In genomic region chr12:110253176-110253575, GRCh38 we compare ENCODE assay signal across 12 cellular contexts. TPM values are rescaled to one million over a fixed set of nuclear protein-coding genes. Genes with fewer than 3 reads are reported as not detected.
DNase-seq lines count a peak whose midpoint lies in the region; ATAC-seq and TF ChIP-seq lines count a peak whose summit lies in the region.
"Had no signal": no experiment of that assay in that cellular context is flagged by ENCODE, and none has a peak within 500 bp of the region (broad histone marks: within the 10 kb centered on the region; RNA-seq: fewer than 3 reads in every experiment).

No MANE protein-coding gene starts in this region.

- peak overlapping the region in 2 of 4 donors; percentile 58 to 60 for H3K27ac ChIP-seq in tibial nerve
- no peak overlapping the region for H3K27ac ChIP-seq in colonic mucosa

- H3K4me1 Mint-ChIP-seq in stimulated activated effector memory CD8-positive, alpha-beta T cell treated with anti-CD3 and anti-CD28 coated beads, Interleukin-12 subunit alpha, Interleukin-12 subunit beta, amount 100 ng/mL, for 72 hours = no peaks in the 10 kb centered on the region
- no peaks in the 10 kb centered on the region for H3K4me1 Mint-ChIP-seq in glutamatergic neuron (ENCODE audit: low read depth, unreplicated experiment)

- peaks cover 1% of the 10 kb centered on the region for H3K27me3 Mint-ChIP-seq in glutamatergic neuron (ENCODE audit: unreplicated experiment)

- no peaks in the 10 kb centered on the region for H3K27me3 ChIP-seq in mucosa of stomach (ENCODE audit: control insufficient read depth, insufficient read depth, low read length)
- no peaks in the 10 kb centered on the region for H3K27me3 ChIP-seq in tibial nerve
- H3K27me3 ChIP-seq in colonic mucosa = no peaks in the 10 kb centered on the region

- intact Hi-C loops in colonic mucosa (cut with DNase I) = no loop called here

- no peaks in the 10 kb centered on the region for H3K36me3 Mint-ChIP-seq in stimulated activated effector memory CD8-positive, alpha-beta T cell treated with anti-CD3 and anti-CD28 coated beads, Interleukin-12 subunit alpha, Interleukin-12 subunit beta, amount 100 ng/mL, for 72 hours
- no peaks in the 10 kb centered on the region for H3K36me3 Mint-ChIP-seq in glutamatergic neuron (ENCODE audit: unreplicated experiment)
- H3K36me3 Mint-ChIP-seq: activated naive CD4-positive, alpha-beta T cell treated with anti-CD3 and anti-CD28 coated beads, Interleukin-2, amount 50 U/mL, for 72 hours had no signal

- DNase-seq in fibroblast of the aortic adventitia (ENCODE audit: low read depth) = peak; percentile 40
- DNase-seq in tibial nerve (ENCODE audit: low spot score in 2 of 2) = peak; percentile 17 to 27
- DNase-seq in activated gamma-delta T cell (lab: John Stamatoyannopoulos, UW) = no peak
- DNase-seq in colonic mucosa = no peak
- DNase-seq in stimulated activated effector memory CD8-positive, alpha-beta T cell treated with anti-CD3 and anti-CD28 coated beads, Interleukin-12 subunit alpha, Interleukin-12 subunit beta, amount 100 ng/mL, for 72 hours (ENCODE audit: low spot score in 2 of 2) = no peak
- no peak for DNase-seq in glutamatergic neuron
- DNase-seq: activated CD4-positive, alpha-beta T cell treated with anti-CD3 and anti-CD28 coated beads, Interleukin-2, amount 50 U/mL, for 48 hours; kidney glomerular epithelial cell; NCI-H2171 treated with DMSO at 0.1 percent for 48 hours had no signal

- H3K36me3 ChIP-seq in mucosa of stomach (ENCODE audit: control insufficient read depth, insufficient read depth, low read length) (no peaks in the 10 kb centered on the region), tibial nerve (no peaks in the 10 kb centered on the region), colonic mucosa (no peaks in the 10 kb centered on the region)

- no peak overlapping the region for H3K4me3 Mint-ChIP-seq in stimulated activated effector memory CD8-positive, alpha-beta T cell treated with anti-CD3 and anti-CD28 coated beads, Interleukin-12 subunit alpha, Interleukin-12 subunit beta, amount 100 ng/mL, for 72 hours
- no peak overlapping the region for H3K4me3 Mint-ChIP-seq in glutamatergic neuron (ENCODE audit: unreplicated experiment)

- peaks cover 35% of the 10 kb centered on the region for H3K4me1 ChIP-seq in mucosa of stomach (ENCODE audit: control insufficient read depth, insufficient read depth, low read length)
- peaks cover 0 to 20% (median 3%) of the 10 kb centered on the region in 4 donors for H3K4me1 ChIP-seq in tibial nerve
- H3K4me1 ChIP-seq in colonic mucosa = peaks cover 15% of the 10 kb centered on the region

- H3K27ac Mint-ChIP-seq in stimulated activated effector memory CD8-positive, alpha-beta T cell treated with anti-CD3 and anti-CD28 coated beads, Interleukin-12 subunit alpha, Interleukin-12 subunit beta, amount 100 ng/mL, for 72 hours = no peak overlapping the region
- no peak overlapping the region for H3K27ac Mint-ChIP-seq in glutamatergic neuron (ENCODE audit: unreplicated experiment)
- H3K27ac Mint-ChIP-seq: activated naive CD4-positive, alpha-beta T cell treated with anti-CD3 and anti-CD28 coated beads, Interleukin-2, amount 50 U/mL, for 72 hours had no signal

- H3K9ac ChIP-seq in mucosa of stomach (ENCODE audit: low read length) (peak overlapping the region; percentile 47), colonic mucosa (ENCODE audit: low read depth in 2 of 2, low read length in 2 of 2) (no peak overlapping the region)

- peak; percentile 36; the same call in 2 of the 3 replicates for ATAC-seq in SK-N-SH treated with all-trans-retinoic acid at 6 μM for 48 hours
- no peak for ATAC-seq in stimulated activated effector memory CD8-positive, alpha-beta T cell treated with anti-CD3 and anti-CD28 coated beads, Interleukin-12 subunit alpha, Interleukin-12 subunit beta, amount 100 ng/mL, for 72 hours
- ATAC-seq: activated naive CD4-positive, alpha-beta T cell treated with anti-CD3 and anti-CD28 coated beads, Interleukin-2, amount 50 U/mL, for 72 hours had no signal

- no peak for TF ChIP-seq CTCF in fibroblast of the aortic adventitia (IDR thresholded peaks at IDR 0.05; ENCODE audit: insufficient read depth, low read length)
- TF ChIP-seq CTCF in tibial nerve (IDR thresholded peaks at IDR 0.05) = no peak
- no peak for TF ChIP-seq CTCF in colonic mucosa (IDR thresholded peaks at IDR 0.05)
- no peak for TF ChIP-seq CTCF in glutamatergic neuron (IDR thresholded peaks at IDR 0.05; ENCODE audit: partially characterized antibody, unreplicated experiment)

- H3K9me3 ChIP-seq in mucosa of stomach (ENCODE audit: control insufficient read depth, low read length) (no peaks in the 10 kb centered on the region), tibial nerve (no peaks in the 10 kb centered on the region), colonic mucosa (no peaks in the 10 kb centered on the region)

- TF ChIP-seq POLR2A in tibial nerve (IDR thresholded peaks at IDR 0.05) = no peak

- 16 to 21% methylated on average over 9 of the region's 9 CpGs for WGBS in tibial nerve, 2 donors

- H3K4me3 ChIP-seq in fibroblast of the aortic adventitia (ENCODE audit: low read depth, low read length) = no peak overlapping the region
- H3K4me3 ChIP-seq in mucosa of stomach (ENCODE audit: low read length) = no peak overlapping the region
- H3K4me3 ChIP-seq in tibial nerve = no peak overlapping the region
- H3K4me3 ChIP-seq in colonic mucosa = no peak overlapping the region

- no peaks in the 10 kb centered on the region for H3K9me3 Mint-ChIP-seq in stimulated activated effector memory CD8-positive, alpha-beta T cell treated with anti-CD3 and anti-CD28 coated beads, Interleukin-12 subunit alpha, Interleukin-12 subunit beta, amount 100 ng/mL, for 72 hours
- H3K9me3 Mint-ChIP-seq in glutamatergic neuron (ENCODE audit: unreplicated experiment) = peaks cover 1% of the 10 kb centered on the region
- H3K9me3 Mint-ChIP-seq: activated naive CD4-positive, alpha-beta T cell treated with anti-CD3 and anti-CD28 coated beads, Interleukin-2, amount 50 U/mL, for 72 hours had no signal

- TF ChIP-seq EP300 in tibial nerve (IDR thresholded peaks at IDR 0.05) = peak; percentile 46 to 50

TF ChIP-seq in SK-N-SH treated with all-trans-retinoic acid at 6 μM for 48 hours, 23 proteins besides CTCF, POLR2A, EP300 and RAD21:
- TF ChIP-seq POU6F1 (CRISPR knock-in tag; IDR thresholded peaks at IDR 0.05; ENCODE audit: borderline replicate concordance, low read depth) (no peak), ISL1 (CRISPR knock-in tag; IDR thresholded peaks at IDR 0.05) (peak; percentile 51; the same call in 1 of the 2 replicates), PPARA (CRISPR knock-in tag; IDR thresholded peaks at IDR 0.05; ENCODE audit: borderline replicate concordance) (no peak), ZNF565 (CRISPR knock-in tag; conservative IDR thresholded peaks at IDR 0.05; ENCODE audit: low read depth) (no peak), ZFP3 (CRISPR knock-in tag; IDR thresholded peaks at IDR 0.05) (0 out of 2 replicates have a peak, but pooled peaks have one; percentile 21)
TF ChIP-seq in SK-N-SH treated with all-trans-retinoic acid at 6 μM for 48 hours: peak in this region for 2.

RNA-seq across cellular contexts. Expression of gene ATP2A2, which starts 27.9 kb away (rescaled TPM):
- total RNA-seq in fibroblast of the aortic adventitia (ENCODE audit: low replicate concordance) = 99.7 and 139 TPM in 2 replicates
- 100 to 1,000 TPM in 2 of 4 donors, 10 to 100 TPM in 2; 77.8 to 106 (median 90.1) TPM for total RNA-seq in tibial nerve
- total RNA-seq in colonic mucosa = 100 to 1,000 TPM; 248 to 311 TPM
- total RNA-seq in glutamatergic neuron (ENCODE audit: unreplicated experiment) = 269 TPM

Comparison
In these comparisons a context has a peak if more than half of its experiments do, and no peak if none do; other contexts are left out.
1. DNase-seq: peak in fibroblast of the aortic adventitia (single experiment) and tibial nerve (2 of 2); none in activated gamma-delta T cell (single experiment), colonic mucosa (single experiment), stimulated activated effector memory CD8-positive, alpha-beta T cell treated with anti-CD3 and anti-CD28 coated beads, Interleukin-12 subunit alpha, Interleukin-12 subunit beta, amount 100 ng/mL, for 72 hours (0 of 2) and glutamatergic neuron (single experiment).